ENCODE assay signal across 13 cellular contexts in genomic region chr2:204293884-204294535, GRCh38.
"Had no signal": no experiment of that assay in that cellular context is flagged by ENCODE, and none has a peak within 500 bp of the region (broad histone marks: within the 10 kb centered on the region; RNA-seq: fewer than 3 reads in every experiment).

No MANE protein-coding gene starts in this region.

- H3K27ac Mint-ChIP-seq: activated CD4-positive, alpha-beta T cell treated with anti-CD3 and anti-CD28 coated beads, Interleukin-2, amount 10 ng/mL, durations not matched to agents 24 days and 14 days; activated CD8-positive, alpha-beta T cell treated with anti-CD3 and anti-CD28 coated beads, Interleukin-2, amount 10 ng/mL, durations not matched to agents 7 days and 5 days; activated T-cell treated with anti-CD3 and anti-CD28 coated beads, Interleukin-2, amount 50 U/mL, for 24 hours; activated T-helper 2 cell treated with anti-CD3 and anti-CD28 coated beads, Interferon-gamma antibody, Interleukin-2, Interleukin-4, amounts not matched to agents 10 μg/mL and 5 μg/mL and 100 μg/mL, durations not matched to agents 14 hours and 24 hours and 36 hours; natural killer cell had no signal

- DNase-seq: activated CD4-positive, alpha-beta T cell treated with anti-CD3 and anti-CD28 coated beads, Interleukin-2, amount 10 ng/mL, durations not matched to agents 24 days and 14 days; activated CD4-positive, CD25-positive, alpha-beta regulatory T cell; activated CD8-positive, alpha-beta T cell treated with anti-CD3 and anti-CD28 coated beads, Interleukin-2, amount 10 ng/mL, durations not matched to agents 7 days and 5 days; activated naive CD4-positive, alpha-beta T cell treated with Interleukin-2 at 50 U/mL for 16 hours; activated T-cell treated with anti-CD3 and anti-CD28 coated beads, Interleukin-2, amount 50 U/mL, for 24 hours; body of pancreas; caudate nucleus; foreskin fibroblast; natural killer cell; stimulated activated CD8-positive, alpha-beta memory T cell treated with anti-CD3 and anti-CD28 coated beads, Interleukin-4, amount 100 ng/mL, for 48 hours; stimulated activated naive CD4-positive, alpha-beta T cell had no signal

- H3K4me1 Mint-ChIP-seq: activated CD4-positive, alpha-beta T cell treated with anti-CD3 and anti-CD28 coated beads, Interleukin-2, amount 10 ng/mL, durations not matched to agents 24 days and 14 days; natural killer cell had no signal

- H3K36me3 Mint-ChIP-seq: natural killer cell had no signal

- H3K27ac ChIP-seq: body of pancreas had no signal

- H3K9me3 Mint-ChIP-seq: activated CD4-positive, alpha-beta T cell treated with anti-CD3 and anti-CD28 coated beads, Interleukin-2, amount 10 ng/mL, durations not matched to agents 24 days and 14 days; activated T-cell treated with anti-CD3 and anti-CD28 coated beads, Interleukin-2, amount 50 U/mL, for 24 hours; activated T-helper 2 cell treated with anti-CD3 and anti-CD28 coated beads, Interferon-gamma antibody, Interleukin-2, Interleukin-4, amounts not matched to agents 10 μg/mL and 5 μg/mL and 100 μg/mL, durations not matched to agents 14 hours and 24 hours and 36 hours; natural killer cell had no signal

- H3K9me3 ChIP-seq: body of pancreas had no signal

- H3K4me3 Mint-ChIP-seq: activated CD4-positive, alpha-beta T cell treated with anti-CD3 and anti-CD28 coated beads, Interleukin-2, amount 10 ng/mL, durations not matched to agents 24 days and 14 days; activated CD8-positive, alpha-beta T cell treated with anti-CD3 and anti-CD28 coated beads, Interleukin-2, amount 10 ng/mL, durations not matched to agents 7 days and 5 days; activated T-cell treated with anti-CD3 and anti-CD28 coated beads, Interleukin-2, amount 50 U/mL, for 24 hours; natural killer cell had no signal

- ATAC-seq: activated CD8-positive, alpha-beta T cell treated with anti-CD3 and anti-CD28 coated beads, Interleukin-2, amount 10 ng/mL, durations not matched to agents 7 days and 5 days; body of pancreas; natural killer cell had no signal

- H3K4me1 ChIP-seq: body of pancreas had no signal

- H3K4me3 ChIP-seq: body of pancreas, lung had no signal

- H3K27me3 ChIP-seq: body of pancreas had no signal
